8 cellular contexts compared by ENCODE assay signal in the genomic region with DNA sequence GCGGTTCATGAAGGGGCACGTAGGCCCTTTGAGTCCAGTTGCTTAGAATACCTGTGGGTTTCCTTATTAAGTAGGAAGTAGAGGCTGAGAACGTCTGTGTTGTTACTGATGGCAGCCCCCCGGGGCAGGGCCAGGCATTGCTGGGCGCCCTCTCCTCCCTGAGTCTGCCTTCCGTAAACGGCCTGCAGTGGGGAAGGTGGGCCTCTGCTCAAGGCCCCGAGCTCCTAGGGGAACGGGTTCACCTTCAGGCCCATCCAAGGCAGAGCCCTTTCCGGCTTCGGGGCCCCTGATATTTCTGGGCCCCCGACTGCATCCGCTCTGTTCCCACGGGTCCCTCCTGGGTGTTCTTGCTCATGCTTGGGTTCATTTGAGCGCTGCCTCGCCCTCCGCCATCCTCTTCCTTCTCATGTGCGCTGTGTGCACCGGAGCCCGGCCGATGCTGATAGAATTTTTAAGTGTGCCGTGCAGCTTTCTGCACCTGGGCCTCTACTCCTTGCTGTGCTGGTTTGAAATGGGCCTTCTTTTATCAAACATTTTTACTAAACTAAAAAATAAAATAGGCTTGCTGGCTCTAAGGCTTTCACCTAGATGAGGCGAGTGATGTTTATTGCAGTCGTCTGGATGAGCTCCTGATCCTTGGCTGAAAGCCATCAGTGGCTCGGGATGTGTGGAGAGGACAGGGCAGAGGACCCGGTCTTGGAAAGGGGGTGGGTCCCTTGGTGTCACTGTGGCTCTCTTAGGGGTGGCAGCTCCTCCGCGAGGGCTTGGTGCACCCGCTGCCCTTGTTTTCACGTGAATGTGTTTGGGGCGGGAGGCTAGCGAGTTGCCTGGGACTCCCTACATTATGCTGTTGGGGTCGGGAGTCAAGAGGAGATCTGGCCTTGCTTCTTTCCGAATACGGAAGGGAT. TPM values are rescaled to one million over a fixed set of nuclear protein-coding genes. Genes with fewer than 3 reads are reported as not detected.
DNase-seq lines count a peak whose midpoint lies in the region; ATAC-seq and TF ChIP-seq lines count a peak whose summit lies in the region.

No MANE protein-coding gene starts in this region.

- TF ChIP-seq CTCF in mesothelial cell of epicardium (IDR thresholded peaks at IDR 0.05; ENCODE audit: unreplicated experiment) (no peak), GM13977 (IDR thresholded peaks at IDR 0.05; ENCODE audit: extremely low read depth, insufficient read depth, missing control alignments) (no peak)

- in situ Hi-C loops in GM13977 (cut with MboI; ENCODE audit: low pct_unique_long_range_greater_than_20kb, low sequenced_read_pairs, unreplicated experiment): no loop called here

- H3K27ac Mint-ChIP-seq in activated naive CD4-positive, alpha-beta T cell treated with anti-CD3 and anti-CD28 coated beads, Interleukin-2, amount 50 U/mL, for 24 hours: peak overlapping the region; percentile 98
- peak overlapping the region; percentile 88 for H3K27ac Mint-ChIP-seq in mesothelial cell of epicardium

- DNase-seq in activated CD4-positive, CD25-positive, alpha-beta regulatory T cell (lab: John Stamatoyannopoulos, UW): no peak
- no peak for DNase-seq in mesothelial cell of epicardium (ENCODE audit: low spot score in 2 of 2, unreplicated experiment in 2 of 2)
- no peak for DNase-seq in H4 (ENCODE audit: low spot score)
- DNase-seq in GM13977 (ENCODE audit: low spot score): no peak
- no peak for DNase-seq in NCI-H2227 (lab: John Stamatoyannopoulos, UW; ENCODE audit: unreplicated experiment)

- no peaks in the 10 kb centered on the region for H3K36me3 Mint-ChIP-seq in activated naive CD4-positive, alpha-beta T cell treated with anti-CD3 and anti-CD28 coated beads, Interleukin-2, amount 50 U/mL, for 24 hours
- no peaks in the 10 kb centered on the region for H3K36me3 Mint-ChIP-seq in mesothelial cell of epicardium

- ATAC-seq in activated CD4-positive, CD25-positive, alpha-beta regulatory T cell treated with anti-CD3 and anti-CD28 coated beads, Interleukin-2, amount 50 U/mL, for 24 hours: peak; percentile 33 to 42
- ATAC-seq in HG03045 (IDR thresholded peaks at IDR 0.05; ENCODE audit: unreplicated experiment): peak; percentile 30

- H3K4me1 Mint-ChIP-seq in activated naive CD4-positive, alpha-beta T cell treated with anti-CD3 and anti-CD28 coated beads, Interleukin-2, amount 50 U/mL, for 24 hours: peaks cover 83% of the 10 kb centered on the region
- peaks cover 46% of the 10 kb centered on the region for H3K4me1 Mint-ChIP-seq in mesothelial cell of epicardium

- H3K9me3 Mint-ChIP-seq in activated naive CD4-positive, alpha-beta T cell treated with anti-CD3 and anti-CD28 coated beads, Interleukin-2, amount 50 U/mL, for 24 hours: no peaks in the 10 kb centered on the region
- no peaks in the 10 kb centered on the region for H3K9me3 Mint-ChIP-seq in mesothelial cell of epicardium

- H3K4me3 Mint-ChIP-seq in activated naive CD4-positive, alpha-beta T cell treated with anti-CD3 and anti-CD28 coated beads, Interleukin-2, amount 50 U/mL, for 24 hours: peak overlapping the region; percentile 78
- peak overlapping the region; percentile 38 for H3K4me3 Mint-ChIP-seq in mesothelial cell of epicardium

- H3K27me3 Mint-ChIP-seq in activated naive CD4-positive, alpha-beta T cell treated with anti-CD3 and anti-CD28 coated beads, Interleukin-2, amount 50 U/mL, for 24 hours: no peaks in the 10 kb centered on the region
- no peaks in the 10 kb centered on the region for H3K27me3 Mint-ChIP-seq in mesothelial cell of epicardium (ENCODE audit: low read depth)

RNA-seq across cellular contexts. Expression of a gene that starts 12.3 kb away (rescaled TPM):
- total RNA-seq in mesothelial cell of epicardium: 26.2 to 26.7 TPM (median 26.6 TPM) in 3 replicates
- total RNA-seq in H4 (2014; rRNA removed; shearing (Covaris generic)): 7.0 and 8.6 TPM in 2 replicates

RNA-seq across cellular contexts. Expression of a gene that starts 36.7 kb away (rescaled TPM):
- total RNA-seq in mesothelial cell of epicardium: 50.7 to 51.9 TPM (median 51.3 TPM) in 3 replicates
- total RNA-seq in H4 (2014; rRNA removed; shearing (Covaris generic)): 16.9 and 19.6 TPM in 2 replicates
